ENCODE assay signal across 11 cellular contexts in the genomic region with DNA sequence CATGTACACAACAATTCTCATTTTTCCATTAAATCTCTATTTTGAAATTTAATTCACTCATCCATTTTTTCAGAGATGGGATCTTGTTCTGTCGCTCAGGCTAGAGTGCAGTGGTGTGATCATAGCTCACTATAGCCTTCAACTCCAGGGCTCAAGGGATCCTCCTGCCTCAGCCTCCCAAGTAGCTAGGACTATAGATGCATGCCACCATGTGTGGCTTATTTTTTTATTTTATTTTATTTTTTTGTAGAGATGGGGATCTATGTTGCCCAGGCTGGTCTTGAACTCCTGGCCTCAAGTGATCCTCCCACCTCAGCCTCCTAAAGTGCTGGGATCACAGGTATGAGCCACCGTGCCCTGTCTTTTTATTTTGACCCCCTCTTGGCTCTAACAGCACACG.
DNase-seq lines count a peak whose midpoint lies in the region; ATAC-seq and TF ChIP-seq lines count a peak whose summit lies in the region.
"Had no signal": no experiment of that assay in that cellular context is flagged by ENCODE, and none has a peak within 500 bp of the region (broad histone marks: within the 10 kb centered on the region; RNA-seq: fewer than 3 reads in every experiment).

No MANE protein-coding gene starts in this region.

- intact Hi-C loops in left ventricle myocardium inferior (cut with micrococcal nuclease) = no loop called here
- intact Hi-C loops in activated T-helper 2 cell treated with anti-CD3 and anti-CD28 coated beads, Interferon-gamma antibody, Interleukin-2, Interleukin-4, amounts not matched to agents 10 μg/mL and 5 μg/mL and 100 μg/mL, durations not matched to agents 14 hours and 24 hours and 36 hours (cut with micrococcal nuclease) = no loop called here
- intact Hi-C loops in uterus (cut with DNase I; ENCODE audit: low total_unique reads) = no loop called here

- H3K9me3 Mint-ChIP-seq in activated T-helper 2 cell treated with anti-CD3 and anti-CD28 coated beads, Interferon-gamma antibody, Interleukin-2, Interleukin-4, amounts not matched to agents 10 μg/mL and 5 μg/mL and 100 μg/mL, durations not matched to agents 14 hours and 24 hours and 36 hours = no peaks in the 10 kb centered on the region
- no peaks in the 10 kb centered on the region for H3K9me3 Mint-ChIP-seq in naive B cell
- H3K9me3 Mint-ChIP-seq: brain, type B pancreatic cell had no signal

- peak overlapping the region; percentile 78 for H3K27ac ChIP-seq in left ventricle myocardium inferior (replicated peaks)
- no peak overlapping the region for H3K27ac ChIP-seq in right atrium auricular region
- peak overlapping the region; percentile 87 to 94 for H3K27ac ChIP-seq in uterus
- H3K27ac ChIP-seq: pancreas had no signal

- H3K27ac Mint-ChIP-seq in activated T-helper 2 cell treated with anti-CD3 and anti-CD28 coated beads, Interferon-gamma antibody, Interleukin-2, Interleukin-4, amounts not matched to agents 10 μg/mL and 5 μg/mL and 100 μg/mL, durations not matched to agents 14 hours and 24 hours and 36 hours = peak overlapping the region; percentile 57
- H3K27ac Mint-ChIP-seq in naive B cell = peak overlapping the region in 4 of 6 donors; percentile 48 to 88 (median 52)
- H3K27ac Mint-ChIP-seq: type B pancreatic cell had no signal

- no peak overlapping the region for H3K4me3 ChIP-seq in left ventricle myocardium inferior
- no peak overlapping the region for H3K4me3 ChIP-seq in right atrium auricular region
- peak overlapping the region in 1 of 2 donors; percentile 52 for H3K4me3 ChIP-seq in uterus
- H3K4me3 ChIP-seq: pancreas had no signal

- TF ChIP-seq POLR2A in uterus (IDR thresholded peaks at IDR 0.05) = no peak

- H3K4me1 ChIP-seq in left ventricle myocardium inferior (peaks cover 60% of the 10 kb centered on the region), right atrium auricular region (peaks cover 0 to 69% of the 10 kb centered on the region in 2 donors), uterus (peaks cover 0 to 10% of the 10 kb centered on the region in 2 donors)

- ATAC-seq in naive B cell (ENCODE audit: low read depth in 2 of 2) (no peak), GM21737 (IDR thresholded peaks at IDR 0.05; ENCODE audit: unreplicated experiment) (no peak), HG02981 (IDR thresholded peaks at IDR 0.05; ENCODE audit: unreplicated experiment) (no peak)
- ATAC-seq: pancreas had no signal

- H3K27me3 Mint-ChIP-seq in activated T-helper 2 cell treated with anti-CD3 and anti-CD28 coated beads, Interferon-gamma antibody, Interleukin-2, Interleukin-4, amounts not matched to agents 10 μg/mL and 5 μg/mL and 100 μg/mL, durations not matched to agents 14 hours and 24 hours and 36 hours (ENCODE audit: low read depth) = no peaks in the 10 kb centered on the region
- H3K27me3 Mint-ChIP-seq in naive B cell = no peaks in the 10 kb centered on the region
- H3K27me3 Mint-ChIP-seq: brain, type B pancreatic cell had no signal

- H3K9me3 ChIP-seq in left ventricle myocardium inferior (replicated peaks) (no peaks in the 10 kb centered on the region), right atrium auricular region (no peaks in the 10 kb centered on the region), uterus (no peaks in the 10 kb centered on the region)
- H3K9me3 ChIP-seq: pancreas had no signal

- DNase-seq in left ventricle myocardium inferior (no peak), right atrium auricular region (ENCODE audit: low spot score) (no peak), naive B cell (no peak), uterus (no peak), putamen (ENCODE audit: low spot score) (no peak)
- no peak for DNase-seq in activated T-helper 2 cell treated with anti-CD3 and anti-CD28 coated beads, Interferon-gamma antibody, Interleukin-2, Interleukin-4, amounts not matched to agents 10 μg/mL and 5 μg/mL and 100 μg/mL, durations not matched to agents 14 hours and 24 hours and 36 hours (ENCODE audit: low spot score)
- DNase-seq: pancreas had no signal

- H3K36me3 ChIP-seq in left ventricle myocardium inferior (peaks cover 14% of the 10 kb centered on the region), right atrium auricular region (peaks cover 16% of the 10 kb centered on the region), uterus (no peaks in the 10 kb centered on the region)
- H3K36me3 ChIP-seq: pancreas had no signal

- H3K4me3 Mint-ChIP-seq in activated T-helper 2 cell treated with anti-CD3 and anti-CD28 coated beads, Interferon-gamma antibody, Interleukin-2, Interleukin-4, amounts not matched to agents 10 μg/mL and 5 μg/mL and 100 μg/mL, durations not matched to agents 14 hours and 24 hours and 36 hours (ENCODE audit: low read depth) = no peak overlapping the region
- no peak overlapping the region for H3K4me3 Mint-ChIP-seq in naive B cell
- H3K4me3 Mint-ChIP-seq: brain, type B pancreatic cell had no signal

- H3K36me3 Mint-ChIP-seq in activated T-helper 2 cell treated with anti-CD3 and anti-CD28 coated beads, Interferon-gamma antibody, Interleukin-2, Interleukin-4, amounts not matched to agents 10 μg/mL and 5 μg/mL and 100 μg/mL, durations not matched to agents 14 hours and 24 hours and 36 hours (ENCODE audit: low read depth) = peaks cover 92% of the 10 kb centered on the region
- peaks cover 15 to 23% of the 10 kb centered on the region in 2 donors for H3K36me3 Mint-ChIP-seq in naive B cell
- H3K36me3 Mint-ChIP-seq: brain, type B pancreatic cell had no signal

- TF ChIP-seq CTCF in left ventricle myocardium inferior (IDR thresholded peaks at IDR 0.05; ENCODE audit: borderline replicate concordance) (no peak), right atrium auricular region (IDR thresholded peaks at IDR 0.05) (no peak), uterus (IDR thresholded peaks at IDR 0.05) (no peak)

- no peaks in the 10 kb centered on the region for H3K27me3 ChIP-seq in left ventricle myocardium inferior (ENCODE audit: low read depth)
- no peaks in the 10 kb centered on the region for H3K27me3 ChIP-seq in right atrium auricular region
- H3K27me3 ChIP-seq in uterus = no peaks in the 10 kb centered on the region
- H3K27me3 ChIP-seq: pancreas had no signal

- peaks cover 76% of the 10 kb centered on the region for H3K4me1 Mint-ChIP-seq in activated T-helper 2 cell treated with anti-CD3 and anti-CD28 coated beads, Interferon-gamma antibody, Interleukin-2, Interleukin-4, amounts not matched to agents 10 μg/mL and 5 μg/mL and 100 μg/mL, durations not matched to agents 14 hours and 24 hours and 36 hours (ENCODE audit: low read depth)
- H3K4me1 Mint-ChIP-seq in naive B cell = peaks cover 40 to 59% (median 58%) of the 10 kb centered on the region in 3 donors

Comparison
In these comparisons a context has a peak if more than half of its experiments do, and no peak if none do; other contexts are left out.
1. H3K27ac ChIP-seq: peak in left ventricle myocardium inferior (single experiment) and uterus (2 of 2); none in right atrium auricular region (0 of 2).